ENCODE assay signal across 20 cellular contexts in the genomic region with DNA sequence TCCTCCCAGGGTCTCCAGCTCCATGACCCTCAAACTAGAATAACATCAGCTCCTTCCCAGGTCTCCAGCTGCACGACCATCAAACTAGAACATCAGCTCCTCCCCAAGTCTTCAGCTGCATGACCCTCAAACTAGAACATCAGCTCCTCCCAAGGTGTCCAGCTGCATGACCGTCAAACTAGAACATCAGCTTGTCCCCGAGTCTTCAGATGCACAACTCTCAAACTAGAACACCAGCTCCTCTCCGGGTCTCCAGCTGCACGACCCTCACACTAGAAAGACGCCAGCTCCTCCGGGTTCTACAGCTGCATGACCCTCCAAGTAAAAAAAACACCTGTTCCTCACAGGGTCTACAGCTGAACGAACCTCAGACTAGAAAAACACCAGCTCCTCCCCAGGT.
DNase-seq lines count a peak whose midpoint lies in the region; ATAC-seq and TF ChIP-seq lines count a peak whose summit lies in the region.
"Had no signal": no experiment of that assay in that cellular context is flagged by ENCODE, and none has a peak within 500 bp of the region (broad histone marks: within the 10 kb centered on the region; RNA-seq: fewer than 3 reads in every experiment).

No MANE protein-coding gene starts in this region.

- no peaks in the 10 kb centered on the region for H3K27me3 ChIP-seq in Karpas-422 (ENCODE audit: low read length)

- no peaks in the 10 kb centered on the region for H3K79me2 ChIP-seq in Karpas-422 (ENCODE audit: low read length)

- H3K27ac ChIP-seq in Karpas-422 (ENCODE audit: low read length) (no peak overlapping the region), coronary artery (no peak overlapping the region)
- H3K27ac ChIP-seq: 22Rv1, A549, C4-2B had no signal

- no peak overlapping the region for H3K9ac ChIP-seq in Karpas-422 (ENCODE audit: low read length)

- no peak overlapping the region for H3K4me3 Mint-ChIP-seq in activated naive CD4-positive, alpha-beta T cell treated with anti-CD3 and anti-CD28 coated beads, Interleukin-2, amount 50 U/mL, for 24 hours
- H3K4me3 Mint-ChIP-seq: CD4-positive, alpha-beta T cell; HFFc6 had no signal

- no peaks in the 10 kb centered on the region for H3K27me3 Mint-ChIP-seq in activated naive CD4-positive, alpha-beta T cell treated with anti-CD3 and anti-CD28 coated beads, Interleukin-2, amount 50 U/mL, for 24 hours
- H3K27me3 Mint-ChIP-seq: CD4-positive, alpha-beta T cell had no signal

- peak overlapping the region; percentile 66 for H3K27ac Mint-ChIP-seq in activated naive CD4-positive, alpha-beta T cell treated with anti-CD3 and anti-CD28 coated beads, Interleukin-2, amount 50 U/mL, for 24 hours
- no peak overlapping the region for H3K27ac Mint-ChIP-seq in activated naive CD4-positive, alpha-beta T cell treated with anti-CD3 and anti-CD28 coated beads, Interleukin-2, amount 50 U/mL, for 72 hours
- H3K27ac Mint-ChIP-seq: CD4-positive, alpha-beta T cell; HFFc6 had no signal

- no peaks in the 10 kb centered on the region for H3K4me1 ChIP-seq in Karpas-422 (ENCODE audit: low read length)

- no peak overlapping the region for H2AFZ ChIP-seq in Karpas-422 (ENCODE audit: low read length)

- no peaks in the 10 kb centered on the region for H3K4me1 Mint-ChIP-seq in activated naive CD4-positive, alpha-beta T cell treated with anti-CD3 and anti-CD28 coated beads, Interleukin-2, amount 50 U/mL, for 24 hours

- no peaks in the 10 kb centered on the region for H3K36me3 Mint-ChIP-seq in activated naive CD4-positive, alpha-beta T cell treated with anti-CD3 and anti-CD28 coated beads, Interleukin-2, amount 50 U/mL, for 24 hours
- peaks cover 0 to 27% of the 10 kb centered on the region in 2 donors for H3K36me3 Mint-ChIP-seq in activated naive CD4-positive, alpha-beta T cell treated with anti-CD3 and anti-CD28 coated beads, Interleukin-2, amount 50 U/mL, for 72 hours

- DNase-seq in activated naive CD4-positive, alpha-beta T cell treated with anti-CD3 and anti-CD28 coated beads, Interleukin-2, amount 50 U/mL, for 72 hours (ENCODE audit: low spot score in 2 of 2), result no peak
- DNase-seq in Karpas-422 (peak; percentile 12), coronary artery (ENCODE audit: low spot score) (peak; percentile 65), cortex of kidney (lab: John Stamatoyannopoulos, UW) (no peak), HuH-7 (ENCODE audit: low spot score) (no peak)
- DNase-seq: AML-193; CD4-positive, alpha-beta T cell; DMS153; DMS79; GDM1; GOT3; H7; HFFc6 had no signal

- no peak overlapping the region for H3K4me2 ChIP-seq in Karpas-422 (ENCODE audit: low read depth, low read length, poor library complexity, severe bottlenecking)
- H3K4me2 ChIP-seq: A549 had no signal

- H4K20me1 ChIP-seq in Karpas-422 (ENCODE audit: insufficient read depth, low read depth, low read length), result no peaks in the 10 kb centered on the region

- ATAC-seq in activated naive CD4-positive, alpha-beta T cell treated with anti-CD3 and anti-CD28 coated beads, Interleukin-2, amount 50 U/mL, for 72 hours, result no peak
- ATAC-seq in GM18517 (IDR thresholded peaks at IDR 0.05; ENCODE audit: unreplicated experiment), result no peak
- ATAC-seq: A549, HCT116, HepG2 had no signal

- peaks cover 6% of the 10 kb centered on the region for H3K9me3 Mint-ChIP-seq in activated naive CD4-positive, alpha-beta T cell treated with anti-CD3 and anti-CD28 coated beads, Interleukin-2, amount 50 U/mL, for 24 hours
- H3K9me3 Mint-ChIP-seq in activated naive CD4-positive, alpha-beta T cell treated with anti-CD3 and anti-CD28 coated beads, Interleukin-2, amount 50 U/mL, for 72 hours, result peaks cover 15 to 18% of the 10 kb centered on the region in 2 donors
- H3K9me3 Mint-ChIP-seq: HFFc6 had no signal

- H3K9me3 ChIP-seq in Karpas-422 (ENCODE audit: low read length), result no peaks in the 10 kb centered on the region
- H3K9me3 ChIP-seq: A549 had no signal

- TF ChIP-seq CTCF in coronary artery (IDR thresholded peaks at IDR 0.05), result no peak

- no peak overlapping the region for H3K4me3 ChIP-seq in Karpas-422 (ENCODE audit: low read length)
- no peak overlapping the region for H3K4me3 ChIP-seq in coronary artery
- H3K4me3 ChIP-seq: A549 had no signal

- H3K9me2 ChIP-seq in Karpas-422 (replicated peaks; ENCODE audit: insufficient read depth, low read length), result no peaks in the 10 kb centered on the region

- H3K36me3 ChIP-seq in Karpas-422 (ENCODE audit: insufficient read depth, low read length), result no peaks in the 10 kb centered on the region

Comparison
In these comparisons a context has a peak if more than half of its experiments do, and no peak if none do; other contexts are left out.
1. DNase-seq: peak in Karpas-422 (single experiment) and coronary artery (single experiment); none in activated naive CD4-positive, alpha-beta T cell treated with anti-CD3 and anti-CD28 coated beads, Interleukin-2, amount 50 U/mL, for 72 hours (0 of 2), cortex of kidney (single experiment) and HuH-7 (single experiment).